Comparison of ENCODE assay signal across 10 cellular contexts in the genomic region with DNA sequence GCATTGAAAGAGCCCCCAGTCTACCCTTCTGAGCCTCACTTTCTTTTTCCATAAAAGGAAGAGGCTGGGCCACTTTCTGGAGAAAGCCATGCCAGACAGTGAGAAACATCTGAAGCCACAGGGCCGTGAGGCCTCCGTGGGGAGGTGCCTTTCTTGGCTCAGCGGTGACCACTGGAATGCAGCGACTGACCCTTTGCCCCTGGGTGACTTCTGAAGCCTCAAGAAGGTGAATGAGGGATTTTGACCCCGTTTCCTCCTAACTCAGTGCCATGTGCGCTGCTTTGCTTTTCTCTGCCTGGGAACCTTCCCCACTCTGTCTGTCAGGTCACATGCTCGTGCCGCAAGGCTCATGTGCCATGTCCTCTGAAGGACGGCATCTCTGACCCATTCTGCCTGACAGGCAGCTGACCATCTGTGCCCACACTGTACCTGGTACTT. TPM values are rescaled to one million over a fixed set of nuclear protein-coding genes. Genes with fewer than 3 reads are reported as not detected.
DNase-seq lines count a peak whose midpoint lies in the region; ATAC-seq and TF ChIP-seq lines count a peak whose summit lies in the region.
"Had no signal": no experiment of that assay in that cellular context is flagged by ENCODE, and none has a peak within 500 bp of the region (broad histone marks: within the 10 kb centered on the region; RNA-seq: fewer than 3 reads in every experiment).

No MANE protein-coding gene starts in this region.

- no peak for ATAC-seq in GM18517 (IDR thresholded peaks at IDR 0.05; ENCODE audit: unreplicated experiment)
- no peak for ATAC-seq in naive thymus-derived CD4-positive, alpha-beta T cell

- WGBS in ovary, 3 donors = 19 to 25% (median 20%) methylated on average over 9 of the region's 9 CpGs

- no peaks in the 10 kb centered on the region for H3K27me3 ChIP-seq in cardiac muscle cell
- H3K27me3 ChIP-seq in ovary = no peaks in the 10 kb centered on the region
- no peaks in the 10 kb centered on the region for H3K27me3 ChIP-seq in naive thymus-derived CD4-positive, alpha-beta T cell (ENCODE audit: control insufficient read depth in 2 of 2, insufficient read depth in 2 of 2, low read length in 2 of 2)

- POLR2A ChIA-PET in naive thymus-derived CD4-positive, alpha-beta T cell (lab: Charles Lee) = no interaction called here

- no peak for TF ChIP-seq EP300 in ovary (IDR thresholded peaks at IDR 0.05)

- peaks cover 0 to 12% (median 0%) of the 10 kb centered on the region in 7 donors for H3K4me1 Mint-ChIP-seq in naive thymus-derived CD4-positive, alpha-beta T cell

- no peak overlapping the region for H3K4me3 ChIP-seq in cardiac muscle cell
- H3K4me3 ChIP-seq in ovary = no peak overlapping the region
- H3K4me3 ChIP-seq in naive thymus-derived CD4-positive, alpha-beta T cell (ENCODE audit: low read length) = no peak overlapping the region

- no peaks in the 10 kb centered on the region for H3K36me3 Mint-ChIP-seq in naive thymus-derived CD4-positive, alpha-beta T cell

- peaks cover 58% of the 10 kb centered on the region for H3K4me1 ChIP-seq in cardiac muscle cell (ENCODE audit: low read depth)
- peaks cover 17% of the 10 kb centered on the region for H3K4me1 ChIP-seq in ovary (ENCODE audit: insufficient read depth)
- no peaks in the 10 kb centered on the region for H3K4me1 ChIP-seq in naive thymus-derived CD4-positive, alpha-beta T cell (ENCODE audit: control insufficient read depth in 2 of 2, insufficient read depth in 2 of 2, low read length in 2 of 2)

- TF ChIP-seq POLR2A in ovary (IDR thresholded peaks at IDR 0.05) = no peak

- peak overlapping the region; percentile 94 for H3K27ac ChIP-seq in cardiac muscle cell
- H3K27ac ChIP-seq in ovary = peak overlapping the region; percentile 60 to 67
- no peak overlapping the region for H3K27ac ChIP-seq in naive thymus-derived CD4-positive, alpha-beta T cell (ENCODE audit: low read depth, low read length)

- DNase-seq in AG08396 (ENCODE audit: low spot score) = peak; percentile 75
- peak; percentile 90 for DNase-seq in amniotic epithelial cell (ENCODE audit: low read depth)
- DNase-seq in cardiac muscle cell (ENCODE audit: low read depth in 1 of 2, low spot score in 1 of 2) = peak; percentile 67 to 84
- peak in 4 of 5 donors; percentile 45 to 71 (median 56) for DNase-seq in ovary
- no peak for DNase-seq in DMS53 (lab: John Stamatoyannopoulos, UW)
- DNase-seq in naive thymus-derived CD4-positive, alpha-beta T cell = no peak
- DNase-seq in activated naive CD4-positive, alpha-beta T cell (lab: John Stamatoyannopoulos, UW) = no peak
- DNase-seq: NCI-H1436 treated with DMSO at 0.1 percent for 48 hours had no signal

- no peak for TF ChIP-seq CTCF in cardiac muscle cell (IDR thresholded peaks at IDR 0.05; ENCODE audit: low read depth, low read length)
- TF ChIP-seq CTCF in ovary (IDR thresholded peaks at IDR 0.05) = no peak

- intact Hi-C loops in ovary (cut with DNase I) = loop anchor here in 3 of 4 donors (5.0 kb wide), 3 partner anchors 68 to 102 kb away; no protein-coding TSS in a partner anchor
- intact Hi-C loops in naive thymus-derived CD4-positive, alpha-beta T cell (cut with micrococcal nuclease) = loop anchor here (5.0 kb wide), 1 partner anchor 107 kb away; the partner anchor contains the start of gene ZSCAN20 (in 2 of the 2)

- H3K9me3 ChIP-seq in cardiac muscle cell (ENCODE audit: low read depth) = no peaks in the 10 kb centered on the region
- no peaks in the 10 kb centered on the region for H3K9me3 ChIP-seq in ovary
- no peaks in the 10 kb centered on the region for H3K9me3 ChIP-seq in naive thymus-derived CD4-positive, alpha-beta T cell (ENCODE audit: control insufficient read depth in 2 of 3, low read length in 3 of 3)

- H3K27me3 Mint-ChIP-seq in naive thymus-derived CD4-positive, alpha-beta T cell = peaks cover 0 to 11% (median 0%) of the 10 kb centered on the region in 5 donors

- CTCF ChIA-PET in naive thymus-derived CD4-positive, alpha-beta T cell (lab: Charles Lee) = interaction anchor here (0.6 to 12.2 kb wide), 3 partner anchors 31 to 1395 kb away, joined by 3 to 118 read pairs (median 3); no protein-coding TSS in a partner anchor

- H3K27ac Mint-ChIP-seq in naive thymus-derived CD4-positive, alpha-beta T cell = no peak overlapping the region

- no peaks in the 10 kb centered on the region for H3K9me3 Mint-ChIP-seq in naive thymus-derived CD4-positive, alpha-beta T cell

- H3K36me3 ChIP-seq in cardiac muscle cell = no peaks in the 10 kb centered on the region
- H3K36me3 ChIP-seq in ovary = no peaks in the 10 kb centered on the region
- H3K36me3 ChIP-seq in naive thymus-derived CD4-positive, alpha-beta T cell (ENCODE audit: control insufficient read depth in 2 of 3, insufficient read depth in 3 of 3, low read length in 3 of 3) = no peaks in the 10 kb centered on the region

- H3K4me3 Mint-ChIP-seq in naive thymus-derived CD4-positive, alpha-beta T cell = no peak overlapping the region

RNA-seq across cellular contexts. Expression of gene A3GALT2, which starts 44.7 kb away (rescaled TPM):
- not detected in 2 replicates for total RNA-seq in cardiac muscle cell
- 0.57 TPM in 1 of 2 replicates, not detected in the other for polyA plus RNA-seq in cardiac muscle cell
- total RNA-seq in ovary = not detected
- not detected for polyA plus RNA-seq in ovary
- total RNA-seq in naive thymus-derived CD4-positive, alpha-beta T cell = not detected
- polyA plus RNA-seq in naive thymus-derived CD4-positive, alpha-beta T cell = not detected
- total RNA-seq: mesenteric fat pad had no signal

Comparison
In these comparisons a context has a peak if more than half of its experiments do, and no peak if none do; other contexts are left out.
1. DNase-seq: peak in AG08396 (single experiment), amniotic epithelial cell (single experiment), cardiac muscle cell (2 of 2) and ovary (4 of 5); none in DMS53 (single experiment), naive thymus-derived CD4-positive, alpha-beta T cell (0 of 9) and activated naive CD4-positive, alpha-beta T cell (0 of 4).